ENCODE assay signal across 8 cellular contexts in genomic region chr22:19941365-19942070, GRCh38. TPM values are rescaled to one million over a fixed set of nuclear protein-coding genes. Genes with fewer than 3 reads are reported as not detected.
DNase-seq lines count a peak whose midpoint lies in the region; ATAC-seq and TF ChIP-seq lines count a peak whose summit lies in the region.

Gene COMT (plus strand): TSS chr22:19941772. CDS start chr22:19962527, 20,755 bp downstream.
Gene TXNRD2 (minus strand): TSS chr22:19941818. CDS start chr22:19941803, 15 bp downstream.

- peaks cover 35% of the 10 kb centered on the region for H3K4me1 Mint-ChIP-seq in CD8-positive, alpha-beta T cell (ENCODE audit: low read depth)

- no peaks in the 10 kb centered on the region for H4K20me1 ChIP-seq in GM23248 (ENCODE audit: insufficient read depth)

- POLR2A ChIA-PET in CD8-positive, alpha-beta T cell (lab: Charles Lee): interaction anchor here (1.0 to 1.5 kb wide), 4 partner anchors 31 to 211 kb away, joined by 3 to 4 read pairs (median 3); no protein-coding TSS in a partner anchor

- DNase-seq in CD8-positive, alpha-beta T cell: peak; percentile 38 to 85 (median 70)
- peak; percentile 88 for DNase-seq in GM23248
- DNase-seq in NCI-H774 (lab: John Stamatoyannopoulos, UW): peak; percentile 51
- peak; percentile 89 for DNase-seq in activated CD8-positive, alpha-beta memory T cell treated with anti-CD3 and anti-CD28 coated beads, Interleukin-2, amount 50 U/mL, for 48 hours
- peak; percentile 85 for DNase-seq in epidermal melanocyte (ENCODE audit: insufficient read length, low spot score)
- DNase-seq in mucosa of gallbladder (ENCODE audit: low spot score): peak; percentile 57
- DNase-seq in stimulated activated CD8-positive, alpha-beta memory T cell treated with anti-CD3 and anti-CD28 coated beads, Interleukin-4, amount 100 ng/mL, for 4 hours (ENCODE audit: low read depth in 2 of 2, low spot score in 1 of 2): peak; percentile 35 to 37
- DNase-seq in cortex of kidney (lab: John Stamatoyannopoulos, UW): no peak

- peak within 1 kb of the TSS; percentile 96 for H3K27ac Mint-ChIP-seq in CD8-positive, alpha-beta T cell

- intact Hi-C loops in CD8-positive, alpha-beta T cell (cut with DNase I, micrococcal nuclease): loop anchor here in 1 of 2 experiments (1.0 to 5.0 kb wide), 3 partner anchors 49 to 509 kb away; partner anchors contain the start of genes HIRA and MRPL40

- H3K27me3 Mint-ChIP-seq in CD8-positive, alpha-beta T cell (ENCODE audit: low read depth): no peaks in the 10 kb centered on the region

- H3K79me2 ChIP-seq in GM23248 (ENCODE audit: insufficient read depth): peaks cover 86% of the 10 kb centered on the region

- peak; percentile 87 for ATAC-seq in CD8-positive, alpha-beta T cell

- H3K9me3 Mint-ChIP-seq in CD8-positive, alpha-beta T cell: peaks cover 4% of the 10 kb centered on the region

- WGBS in GM23248 (ENCODE audit: low coverage in 1 of 2, low lambda C conversion rate in 2 of 2, missing lambda C conversion rate in 2 of 2), 2 experiments: 0 to 1% methylated on average over 45 to 54 of the region's 62 CpGs

- peaks cover 29% of the 10 kb centered on the region for H3K4me1 ChIP-seq in CD8-positive, alpha-beta T cell (ENCODE audit: insufficient read depth, low read length)
- peaks cover 25% of the 10 kb centered on the region for H3K4me1 ChIP-seq in GM23248 (ENCODE audit: insufficient read depth)

- no peaks in the 10 kb centered on the region for H3K27me3 ChIP-seq in CD8-positive, alpha-beta T cell (ENCODE audit: insufficient read depth, low read length)
- H3K27me3 ChIP-seq in GM23248 (replicated peaks; ENCODE audit: insufficient read depth): no peaks in the 10 kb centered on the region

- peaks cover 23% of the 10 kb centered on the region for H3F3A ChIP-seq in GM23248 (ENCODE audit: insufficient read depth)

- in situ Hi-C loops in GM23248 (cut with MboI): no loop called here

- H3K36me3 ChIP-seq in CD8-positive, alpha-beta T cell (ENCODE audit: insufficient read depth, low read length): no peaks in the 10 kb centered on the region
- no peaks in the 10 kb centered on the region for H3K36me3 ChIP-seq in GM23248 (ENCODE audit: low read depth)

- no peak for TF ChIP-seq CTCF in CD8-positive, alpha-beta T cell (IDR thresholded peaks at IDR 0.05)

- peak within 1 kb of the TSS; percentile 88 for H3K4me2 ChIP-seq in GM23248 (ENCODE audit: unreplicated experiment)

- peak within 1 kb of the TSS; percentile 99 for H3K4me3 ChIP-seq in CD8-positive, alpha-beta T cell (ENCODE audit: low read depth, low read length)
- H3K4me3 ChIP-seq in GM23248: peak within 1 kb of the TSS; percentile 84

- H3K9me2 ChIP-seq in GM23248 (ENCODE audit: insufficient read depth): no peaks in the 10 kb centered on the region

- CTCF ChIA-PET in CD8-positive, alpha-beta T cell (lab: Charles Lee): interaction anchor here (1.0 kb wide), 1 partner anchor 31 kb away, joined by 3 read pairs; no protein-coding TSS in a partner anchor

- H3K9ac ChIP-seq in GM23248: peak within 1 kb of the TSS; percentile 92

- peaks cover 23% of the 10 kb centered on the region for H3K36me3 Mint-ChIP-seq in CD8-positive, alpha-beta T cell

- peak within 1 kb of the TSS; percentile 91 for H3K4me3 Mint-ChIP-seq in CD8-positive, alpha-beta T cell

- H3K27ac ChIP-seq in CD8-positive, alpha-beta T cell (ENCODE audit: low read depth, low read length): peak within 1 kb of the TSS; percentile 71
- peak within 1 kb of the TSS; percentile 98 for H3K27ac ChIP-seq in GM23248

- H2AFZ ChIP-seq in GM23248: peak within 1 kb of the TSS; percentile 93

- no peaks in the 10 kb centered on the region for H3K9me3 ChIP-seq in CD8-positive, alpha-beta T cell (ENCODE audit: low read length)
- H3K9me3 ChIP-seq in GM23248 (ENCODE audit: low read depth): no peaks in the 10 kb centered on the region

RNA-seq across cellular contexts. Expression of gene COMT, which starts in this region (rescaled TPM):
- total RNA-seq in CD8-positive, alpha-beta T cell: 10 to 100 TPM; 10.5 to 11.0 TPM
- 423 and 490 TPM in 2 replicates for total RNA-seq in GM23248 (2014; rRNA removed; shearing (Covaris generic))
- polyA plus RNA-seq in GM23248 (2016; fragmentation: Nextera tagmentation; extraction: Ambion mirVana): 508 and 537 TPM in 2 replicates
- total RNA-seq in mucosa of gallbladder: 214 TPM

RNA-seq across cellular contexts. Expression of gene TXNRD2, which starts in this region (rescaled TPM):
- total RNA-seq in CD8-positive, alpha-beta T cell: 10 to 100 TPM; 11.0 to 14.1 TPM
- total RNA-seq in GM23248 (2014; rRNA removed; shearing (Covaris generic)): 20.1 and 38.4 TPM in 2 replicates
- 24.8 and 25.7 TPM in 2 replicates for polyA plus RNA-seq in GM23248 (2016; fragmentation: Nextera tagmentation; extraction: Ambion mirVana)
- 26.9 TPM for total RNA-seq in mucosa of gallbladder

Comparison
In these comparisons a context has a peak if more than half of its experiments do, and no peak if none do; other contexts are left out.
1. RNA of gene COMT (total RNA-seq): 423 to 490 TPM in GM23248 and 214 TPM in mucosa of gallbladder (single experiment); 10.5 to 11.0 TPM in CD8-positive, alpha-beta T cell; every median in the first group is over 10 times any median in the second.